In genomic region chr10:38072552-38072951, GRCh38 we compare ENCODE assay signal across 15 cellular contexts.
"Had no signal": no experiment of that assay in that cellular context is flagged by ENCODE, and none has a peak within 500 bp of the region (broad histone marks: within the 10 kb centered on the region; RNA-seq: fewer than 3 reads in every experiment).

No MANE protein-coding gene starts in this region.

- H3K27me3 ChIP-seq: ascending aorta, neutrophil, tibial artery had no signal

- ATAC-seq: activated CD8-positive, alpha-beta T cell treated with anti-CD3 and anti-CD28 coated beads, Interleukin-2, amount 10 ng/mL, durations not matched to agents 7 days and 5 days; activated naive CD8-positive, alpha-beta T cell treated with anti-CD3 and anti-CD28 coated beads, Interleukin-2, amount 50 U/mL, for 24 hours; lower lobe of right lung; right cardiac atrium had no signal

- FAIRE-seq: bronchial epithelial cell, small intestine had no signal

- H3K4me1 Mint-ChIP-seq: endodermal cell, mesothelial cell of epicardium had no signal

- DNase-seq: activated CD8-positive, alpha-beta T cell treated with anti-CD3 and anti-CD28 coated beads, Interleukin-2, amount 10 ng/mL, durations not matched to agents 7 days and 5 days; activated naive CD4-positive, alpha-beta T cell treated with Interleukin-2 at 50 U/mL for 16 hours; activated naive CD8-positive, alpha-beta T cell treated with anti-CD3 and anti-CD28 coated beads, Interleukin-2, amount 50 U/mL, for 24 hours; endodermal cell; erythroblast; hypothalamus; lower lobe of right lung; posterior cingulate gyrus; right cardiac atrium; small intestine; tibial artery had no signal

- H3K4me3 Mint-ChIP-seq: activated CD8-positive, alpha-beta T cell treated with anti-CD3 and anti-CD28 coated beads, Interleukin-2, amount 10 ng/mL, durations not matched to agents 7 days and 5 days; activated naive CD8-positive, alpha-beta T cell treated with anti-CD3 and anti-CD28 coated beads, Interleukin-2, amount 50 U/mL, for 24 hours; endodermal cell; mesothelial cell of epicardium had no signal

- H3K4me3 ChIP-seq: ascending aorta, lower lobe of right lung, tibial artery had no signal

- H3K27ac ChIP-seq: ascending aorta, lower lobe of right lung, neutrophil, tibial artery had no signal

- H3K27ac Mint-ChIP-seq: activated CD8-positive, alpha-beta T cell treated with anti-CD3 and anti-CD28 coated beads, Interleukin-2, amount 10 ng/mL, durations not matched to agents 7 days and 5 days; activated naive CD8-positive, alpha-beta T cell treated with anti-CD3 and anti-CD28 coated beads, Interleukin-2, amount 50 U/mL, for 24 hours; endodermal cell; mesothelial cell of epicardium had no signal

- H3K27me3 Mint-ChIP-seq: activated naive CD8-positive, alpha-beta T cell treated with anti-CD3 and anti-CD28 coated beads, Interleukin-2, amount 50 U/mL, for 24 hours had no signal

- H3K36me3 ChIP-seq: ascending aorta, lower lobe of right lung, neutrophil, tibial artery had no signal

- H3K9me3 ChIP-seq: ascending aorta, lower lobe of right lung, neutrophil, tibial artery had no signal

- H3K4me1 ChIP-seq: ascending aorta, lower lobe of right lung, tibial artery had no signal
